Comparison of ENCODE assay signal across 25 cellular contexts in genomic region chr9:92613268-92614122, GRCh38. TPM values are rescaled to one million over a fixed set of nuclear protein-coding genes. Genes with fewer than 3 reads are reported as not detected.
DNase-seq lines count a peak whose midpoint lies in the region; ATAC-seq, FAIRE-seq and TF ChIP-seq lines count a peak whose summit lies in the region.
"Had no signal": no experiment of that assay in that cellular context is flagged by ENCODE, and none has a peak within 500 bp of the region (broad histone marks: within the 10 kb centered on the region; RNA-seq: fewer than 3 reads in every experiment).

No MANE protein-coding gene starts in this region.

- TF ChIP-seq CTCF in dorsolateral prefrontal cortex (IDR thresholded peaks at IDR 0.05 in 54 of 56, conservative IDR thresholded peaks at IDR 0.05 in 2 of 56; ENCODE audit: low read depth in 1 of 56, partially characterized antibody in 56 of 56) = no peak
- no peak for TF ChIP-seq CTCF in gastroesophageal sphincter (IDR thresholded peaks at IDR 0.05)
- no peak for TF ChIP-seq CTCF in uterus (IDR thresholded peaks at IDR 0.05)

- TF ChIP-seq EP300 in gastroesophageal sphincter (IDR thresholded peaks at IDR 0.05) = no peak

- H3K27ac ChIP-seq in dorsolateral prefrontal cortex = peak overlapping the region in 40 of 59 donors; percentile 15 to 85 (median 59)
- H3K27ac ChIP-seq in gastroesophageal sphincter = peak overlapping the region in 3 of 4 donors; percentile 70 to 91 (median 89)
- peak overlapping the region; percentile 21 for H3K27ac ChIP-seq in rectal smooth muscle tissue (ENCODE audit: low read depth, low read length)
- peak overlapping the region; percentile 6 to 84 for H3K27ac ChIP-seq in uterus
- H3K27ac ChIP-seq: SJSA1 had no signal

- no peak for ATAC-seq in gastroesophageal sphincter
- no peak for ATAC-seq in GM21515 (IDR thresholded peaks at IDR 0.05; ENCODE audit: unreplicated experiment)
- ATAC-seq in GM18511 (IDR thresholded peaks at IDR 0.05; ENCODE audit: unreplicated experiment) = no peak
- ATAC-seq: CD8-positive, alpha-beta T cell; PC-3; Right ventricle myocardium inferior had no signal

- no peak for TF ChIP-seq POLR2A in gastroesophageal sphincter (IDR thresholded peaks at IDR 0.05)
- TF ChIP-seq POLR2A in uterus (IDR thresholded peaks at IDR 0.05) = no peak

- H3K9ac ChIP-seq in rectal smooth muscle tissue (ENCODE audit: low read length) = no peak overlapping the region

- FAIRE-seq in GM19239 (lab: Jason Lieb, UNC) = no peak
- FAIRE-seq: H1 had no signal

- H3K9me3 ChIP-seq in gastroesophageal sphincter (no peaks in the 10 kb centered on the region), uterus (no peaks in the 10 kb centered on the region)
- H3K9me3 ChIP-seq: Caco-2, MG63, SJSA1 had no signal

- DNase-seq in dorsolateral prefrontal cortex = no peak
- DNase-seq in uterus = no peak
- no peak for DNase-seq in GM19239 (ENCODE audit: insufficient read length, low spot score)
- DNase-seq: C1 segment of cervical spinal cord; Caco-2; CD8-positive, alpha-beta T cell; HCEC 1CT; IMR-90; KG1; MG63; NCI-H1105 treated with DMSO at 0.1 percent for 48 hours; NCI-H146; NCI-H1930; NCI-H446 treated with DMSO at 0.1 percent for 48 hours; NCI-H526; NCI-H82; NK-92 treated with Interleukin-12 subunit alpha and Interleukin-12 subunit beta, amount 100 ng/mL, for 24 hours; PC-3 had no signal

- H3K4me1 ChIP-seq in gastroesophageal sphincter = peaks cover 25 to 98% (median 38%) of the 10 kb centered on the region in 3 donors
- H3K4me1 ChIP-seq in rectal smooth muscle tissue (ENCODE audit: control insufficient read depth, insufficient read depth, low read length) = peaks cover 47% of the 10 kb centered on the region
- H3K4me1 ChIP-seq in uterus = peaks cover 12 to 13% of the 10 kb centered on the region in 2 donors
- H3K4me1 ChIP-seq: Caco-2 had no signal

- WGBS in gastroesophageal sphincter (ENCODE audit: low coverage in 1 of 2), 2 donors = 86 to 92% methylated on average over 5 to 16 of the region's 23 CpGs

- H3K4me3 ChIP-seq in dorsolateral prefrontal cortex = no peak overlapping the region
- H3K4me3 ChIP-seq in gastroesophageal sphincter = no peak overlapping the region
- H3K4me3 ChIP-seq in rectal smooth muscle tissue (ENCODE audit: low read length) = no peak overlapping the region
- no peak overlapping the region for H3K4me3 ChIP-seq in uterus
- H3K4me3 ChIP-seq: MG63, SJSA1 had no signal

- intact Hi-C loops in dorsolateral prefrontal cortex (cut with DNase I) (no loop called here), uterus (cut with DNase I; ENCODE audit: low total_unique reads) (no loop called here)

- H3K36me3 ChIP-seq in gastroesophageal sphincter (peaks cover 0 to 39% of the 10 kb centered on the region in 2 donors), rectal smooth muscle tissue (ENCODE audit: control insufficient read depth, insufficient read depth, low read length) (peaks cover 6% of the 10 kb centered on the region), uterus (no peaks in the 10 kb centered on the region)

- no peaks in the 10 kb centered on the region for H3K27me3 ChIP-seq in dorsolateral prefrontal cortex
- H3K27me3 ChIP-seq in gastroesophageal sphincter = no peaks in the 10 kb centered on the region
- no peaks in the 10 kb centered on the region for H3K27me3 ChIP-seq in rectal smooth muscle tissue (ENCODE audit: control insufficient read depth, insufficient read depth, low read length)
- no peaks in the 10 kb centered on the region for H3K27me3 ChIP-seq in uterus
- H3K27me3 ChIP-seq: MG63, SJSA1 had no signal

RNA-seq across cellular contexts. Expression of gene IPPK, which starts 56.4 kb away (rescaled TPM):
- 10 to 100 TPM; 10.7 to 26.7 (median 16.0) TPM for total RNA-seq in dorsolateral prefrontal cortex
- 10 to 100 TPM in 1 of 4 donors, 1 to 10 TPM in 3; 7.2 to 14.1 (median 8.9) TPM for total RNA-seq in gastroesophageal sphincter
- 10 to 100 TPM in 2 of 4 donors, 1 to 10 TPM in 2; 5.9 to 13.1 (median 8.5) TPM for total RNA-seq in uterus

Comparison
In these comparisons a context has a peak if more than half of its experiments do, and no peak if none do; other contexts are left out.
1. H3K27ac ChIP-seq: peak in every context shown above with its lines; median percentile 89 in gastroesophageal sphincter; 59 in dorsolateral prefrontal cortex; 45 in uterus; 21 in rectal smooth muscle tissue.